Comparison of ENCODE assay signal across 19 cellular contexts in the genomic region with DNA sequence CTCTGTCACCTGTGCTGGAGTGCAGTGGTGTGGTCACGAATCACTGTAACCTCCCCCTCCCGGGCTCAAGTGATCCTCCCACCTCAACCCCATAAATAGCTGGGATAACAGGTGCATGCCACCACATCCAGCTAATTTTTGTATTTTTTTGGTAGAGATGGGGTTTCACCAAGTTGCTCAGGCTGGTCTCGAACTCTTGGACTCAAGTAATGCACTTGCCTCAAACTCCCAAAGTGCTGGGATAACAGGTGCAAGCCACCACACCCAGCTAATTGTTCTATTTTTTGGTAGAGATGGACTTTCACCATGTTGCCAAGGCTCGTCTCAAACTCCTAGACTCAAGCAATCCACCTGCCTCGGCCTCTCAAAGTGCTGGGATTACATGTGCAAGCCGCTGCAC.
"Had no signal": no experiment of that assay in that cellular context is flagged by ENCODE, and none has a peak within 500 bp of the region (broad histone marks: within the 10 kb centered on the region; RNA-seq: fewer than 3 reads in every experiment).

No MANE protein-coding gene starts in this region.

- FAIRE-seq: keratinocyte had no signal

- H3K27ac ChIP-seq: lower lobe of right lung, neural progenitor cell, parathyroid adenoma, prostate gland, right atrium auricular region, sigmoid colon, skin epidermis, stomach had no signal

- H2AFZ ChIP-seq: neural progenitor cell, parathyroid adenoma had no signal

- H3K4me2 ChIP-seq: neural progenitor cell had no signal

- H3K27ac Mint-ChIP-seq: nephron, neural progenitor cell had no signal

- H3K9me3 Mint-ChIP-seq: nephron, neural progenitor cell had no signal

- DNase-seq: cortex of kidney; gastrocnemius medialis; head of caudate nucleus; left ventricle myocardium superior; lower lobe of right lung; sigmoid colon; stimulated activated CD4-positive, alpha-beta T cell treated with anti-CD3 and anti-CD28 coated beads, Interleukin-15, amount 100 ng/mL, for 24 hours; stimulated activated CD4-positive, alpha-beta T cell treated with anti-CD3 and anti-CD28 coated beads, Interleukin-2, amount 100 ng/mL, for 48 hours; stimulated activated naive CD4-positive, alpha-beta T cell treated with Interleukin-2 at 50 U/mL for 16 hours; stomach; thyroid gland; trophoblast cell had no signal

- H3K4me1 ChIP-seq: prostate gland had no signal

- H3K36me3 ChIP-seq: gastrocnemius medialis, prostate gland, right atrium auricular region, sigmoid colon, thyroid gland had no signal

- H3K4me3 ChIP-seq: gastrocnemius medialis, lower lobe of right lung, neural progenitor cell, prostate gland, right atrium auricular region, sigmoid colon, skin epidermis, stomach, thyroid gland had no signal

- ATAC-seq: gastrocnemius medialis, left ventricle myocardium superior, lower lobe of right lung had no signal

- H3K4me3 Mint-ChIP-seq: nephron, neural progenitor cell had no signal

- H3K27me3 ChIP-seq: gastrocnemius medialis, neural progenitor cell, right atrium auricular region, sigmoid colon, stomach, thyroid gland had no signal

- H3K9me3 ChIP-seq: gastrocnemius medialis, lower lobe of right lung, prostate gland, right atrium auricular region, sigmoid colon, stomach, thyroid gland had no signal
